ENCODE assay signal across 10 cellular contexts in the genomic region with DNA sequence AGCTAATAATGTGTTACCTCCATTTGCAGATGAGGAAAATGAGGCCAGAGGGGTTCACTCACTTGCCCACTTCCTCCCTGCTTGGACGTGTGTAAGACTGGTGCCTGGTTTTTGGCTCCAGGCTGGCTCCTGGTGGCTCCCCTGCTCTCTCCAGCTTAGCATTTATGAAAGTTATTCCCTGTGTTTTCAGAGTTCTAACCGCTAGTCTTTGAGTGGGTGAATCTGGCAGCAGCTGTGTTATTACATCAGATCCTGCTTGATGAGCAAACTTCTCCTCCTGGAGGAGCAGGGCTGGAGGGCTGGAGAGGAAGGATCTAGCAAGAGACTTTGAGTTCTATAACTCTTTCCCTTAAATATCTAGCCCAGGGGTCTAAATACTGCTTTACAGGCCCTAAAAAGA.
A peak's percentile ranks its signal among the peaks of the same experiment; 100 is the strongest.
DNase-seq lines count a peak whose midpoint lies in the region; ATAC-seq and TF ChIP-seq lines count a peak whose summit lies in the region.
"Had no signal": no experiment of that assay in that cellular context is flagged by ENCODE, and none has a peak within 500 bp of the region (broad histone marks: within the 10 kb centered on the region; RNA-seq: fewer than 3 reads in every experiment).

No MANE protein-coding gene starts in this region.

- H3K9me3 ChIP-seq in SK-N-MC (ENCODE audit: low read depth, low read length) = no peaks in the 10 kb centered on the region
- no peaks in the 10 kb centered on the region for H3K9me3 ChIP-seq in trophoblast cell (ENCODE audit: insufficient read depth, low read depth, low read length)
- no peaks in the 10 kb centered on the region for H3K9me3 ChIP-seq in OCI-LY7 (ENCODE audit: low read length)

- TF ChIP-seq CTCF in AG09319 (IDR thresholded peaks at IDR 0.05; ENCODE audit: low read depth, low read length) (peak; percentile 52), fibroblast of the aortic adventitia (IDR thresholded peaks at IDR 0.05; ENCODE audit: insufficient read depth, low read length) (peak; percentile 49), OCI-LY7 (conservative IDR thresholded peaks at IDR 0.05; ENCODE audit: low read length) (no peak)

- H4K91ac ChIP-seq in trophoblast cell (ENCODE audit: low read depth, low read length) = no peak overlapping the region

- no TSS peak for BruUV-seq in OCI-LY7 (replicated peaks; lab: Mats Ljungman, UMichigan)

- no CpG with 5 or more reads among the region's 2 CpGs for WGBS in trophoblast cell (ENCODE audit: extremely low coverage, insufficient coverage, insufficient read length)

- no peak overlapping the region for H2BK120ac ChIP-seq in trophoblast cell (ENCODE audit: insufficient read depth, low read length, poor library complexity)

- no peak overlapping the region for H3K23ac ChIP-seq in trophoblast cell (ENCODE audit: low read length)

- peak overlapping the region; percentile 39 for H3K4ac ChIP-seq in trophoblast cell (ENCODE audit: low read depth, low read length)

- no peak overlapping the region for H3K14ac ChIP-seq in trophoblast cell (ENCODE audit: low read length)

- H3K36me3 ChIP-seq in SK-N-MC (ENCODE audit: insufficient read depth, low read length) = no peaks in the 10 kb centered on the region
- peaks cover 7 to 15% of the 10 kb centered on the region in 2 experiments for H3K36me3 ChIP-seq in trophoblast cell (ENCODE audit: control insufficient read depth in 1 of 2, insufficient read depth in 2 of 2, low read length in 2 of 2)
- H3K36me3 ChIP-seq in OCI-LY7 (ENCODE audit: insufficient read depth, low read length) = no peaks in the 10 kb centered on the region

- H3K4me3 ChIP-seq in SK-N-MC = peak overlapping the region; percentile 35; the same call in 1 of the 2 replicates
- no peak overlapping the region for H3K4me3 ChIP-seq in fibroblast of the aortic adventitia (ENCODE audit: low read depth, low read length)
- H3K4me3 ChIP-seq in trophoblast cell (ENCODE audit: low read depth, low read length) = no peak overlapping the region
- no peak overlapping the region for H3K4me3 ChIP-seq in OCI-LY7 (ENCODE audit: low read depth, low read length, poor library complexity, severe bottlenecking)

- no peaks in the 10 kb centered on the region for H4K20me1 ChIP-seq in OCI-LY7 (ENCODE audit: insufficient read depth, low read length)

- H2AFZ ChIP-seq in trophoblast cell (ENCODE audit: insufficient read depth, low read length, poor library complexity) (no peak overlapping the region), OCI-LY7 (ENCODE audit: low read length) (no peak overlapping the region)

- CTCF ChIA-PET in OCI-LY7 (lab: Charles Lee; ENCODE audit: unreplicated experiment) = no interaction called here

- H3K18ac ChIP-seq in trophoblast cell (ENCODE audit: low read length) = no peak overlapping the region

- no peaks in the 10 kb centered on the region for H3K27me3 ChIP-seq in trophoblast cell (ENCODE audit: insufficient read depth, low read length)

- H3K79me2 ChIP-seq in trophoblast cell (ENCODE audit: control insufficient read depth, insufficient read depth, low read length, poor library complexity) (peaks cover 11% of the 10 kb centered on the region), OCI-LY7 (ENCODE audit: insufficient read depth, low read depth, low read length) (no peaks in the 10 kb centered on the region)

- H3K4me2 ChIP-seq in trophoblast cell (ENCODE audit: low read length) (no peak overlapping the region), OCI-LY7 (ENCODE audit: low read length) (no peak overlapping the region)

- no peak overlapping the region for H2BK5ac ChIP-seq in trophoblast cell (ENCODE audit: low read depth, low read length, poor library complexity)

- peak; percentile 81 for DNase-seq in AG09319 (ENCODE audit: extremely low read depth, low read depth)
- DNase-seq in SK-N-MC (ENCODE audit: low read depth, low spot score) = peak; percentile 20
- peak; percentile 95 for DNase-seq in fibroblast of the aortic adventitia (ENCODE audit: low read depth)
- DNase-seq in trophoblast cell = no peak
- DNase-seq in OCI-LY7 (ENCODE audit: low spot score) = no peak
- DNase-seq in NCI-H1417 treated with DMSO at 0.1 percent for 48 hours (lab: John Stamatoyannopoulos, UW) = no peak
- DNase-seq in SIG-M5 treated with dmso at 0.1 percent for 504 hours (lab: John Stamatoyannopoulos, UW; ENCODE audit: unreplicated experiment) = no peak
- DNase-seq: DMS79 had no signal

- H3K79me1 ChIP-seq in trophoblast cell (ENCODE audit: low read length) = peaks cover 5% of the 10 kb centered on the region

- H3K4me1 ChIP-seq in trophoblast cell (ENCODE audit: control insufficient read depth in 1 of 2, insufficient read depth in 2 of 2, low read length in 2 of 2) (peaks cover 12 to 13% of the 10 kb centered on the region in 2 experiments), OCI-LY7 (ENCODE audit: insufficient read depth, low read length, poor library complexity, severe bottlenecking) (no peaks in the 10 kb centered on the region)

- ATAC-seq in HG02884 (IDR thresholded peaks at IDR 0.05; ENCODE audit: unreplicated experiment) = no peak

- H3K9me2 ChIP-seq in OCI-LY7 (ENCODE audit: insufficient read depth, low read length) = no peaks in the 10 kb centered on the region

- H2BK12ac ChIP-seq in trophoblast cell (ENCODE audit: low read length) = no peak overlapping the region

- H4K12ac ChIP-seq in trophoblast cell (ENCODE audit: low read depth, low read length) = no peak overlapping the region

- no peak overlapping the region for H4K8ac ChIP-seq in trophoblast cell (ENCODE audit: low read depth, low read length)

- POLR2A ChIA-PET in OCI-LY7 (lab: Charles Lee) = interaction anchor here (1.0 kb wide), 1 partner anchor 185 kb away, joined by 8 read pairs; no protein-coding TSS in a partner anchor

- no peak overlapping the region for H2AK5ac ChIP-seq in trophoblast cell (ENCODE audit: low read length)

- H3K9ac ChIP-seq in SK-N-MC (ENCODE audit: insufficient read length) = no peak overlapping the region
- no peak overlapping the region for H3K9ac ChIP-seq in trophoblast cell (ENCODE audit: low read length)

- H3K27ac ChIP-seq in SK-N-MC (no peak overlapping the region), trophoblast cell (ENCODE audit: low read depth, low read length) (no peak overlapping the region), OCI-LY7 (ENCODE audit: low read depth, low read length, poor library complexity, severe bottlenecking) (no peak overlapping the region)
- H3K27ac ChIP-seq: VCaP had no signal

- intact Hi-C loops in OCI-LY7 (cut with micrococcal nuclease; ENCODE audit: unreplicated experiment) = no loop called here

Comparison
In these comparisons a context has a peak if more than half of its experiments do, and no peak if none do; other contexts are left out.
1. DNase-seq: peak in AG09319 (single experiment), SK-N-MC (single experiment) and fibroblast of the aortic adventitia (single experiment); none in trophoblast cell (0 of 2), OCI-LY7 (single experiment), NCI-H1417 treated with DMSO at 0.1 percent for 48 hours (single experiment) and SIG-M5 treated with dmso at 0.1 percent for 504 hours (single experiment).